24 cellular contexts compared by ENCODE assay signal in genomic region chr10:76550806-76551205, GRCh38.
DNase-seq lines count a peak whose midpoint lies in the region; ATAC-seq lines count a peak whose summit lies in the region.
"Had no signal": no experiment of that assay in that cellular context is flagged by ENCODE, and none has a peak within 500 bp of the region (broad histone marks: within the 10 kb centered on the region; RNA-seq: fewer than 3 reads in every experiment).

No MANE protein-coding gene starts in this region.

- H3K4me3 ChIP-seq in skeletal muscle cell (ENCODE audit: low read depth, low read length), result no peak overlapping the region
- H3K4me3 ChIP-seq: K562, left ventricle myocardium inferior, psoas muscle, testis had no signal

- H3K4me1 Mint-ChIP-seq in activated CD4-positive, alpha-beta memory T cell treated with anti-CD3 and anti-CD28 coated beads for 36 hours (ENCODE audit: low read depth), result no peaks in the 10 kb centered on the region
- H3K4me1 Mint-ChIP-seq: activated CD4-positive, alpha-beta T cell treated with anti-CD3 and anti-CD28 coated beads, Interleukin-2, amount 10 ng/mL, durations not matched to agents 7 days and 5 days; activated naive CD8-positive, alpha-beta T cell treated with anti-CD3 and anti-CD28 coated beads, Interleukin-2, amount 10 ng/mL, durations not matched to agents 7 days and 5 days; B cell; naive thymus-derived CD8-positive, alpha-beta T cell had no signal

- no peak overlapping the region for H3K4me3 Mint-ChIP-seq in activated CD4-positive, alpha-beta memory T cell treated with anti-CD3 and anti-CD28 coated beads for 36 hours
- H3K4me3 Mint-ChIP-seq: activated CD4-positive, alpha-beta T cell treated with anti-CD3 and anti-CD28 coated beads, Interleukin-2, amount 10 ng/mL, durations not matched to agents 7 days and 5 days; activated naive CD8-positive, alpha-beta T cell treated with anti-CD3 and anti-CD28 coated beads, Interleukin-2, amount 10 ng/mL, durations not matched to agents 7 days and 5 days; activated T-cell treated with anti-CD3 and anti-CD28 coated beads, Interleukin-2, amount 50 U/mL, for 24 hours; B cell; naive thymus-derived CD8-positive, alpha-beta T cell; T-helper 2 cell treated with Interferon-gamma antibody and Interleukin-4, amounts not matched to agents 5 μg/mL and 100 μg/mL, for 36 hours had no signal

- CTCF ChIA-PET in activated CD4-positive, alpha-beta memory T cell treated with anti-CD3 and anti-CD28 coated beads for 36 hours (lab: Charles Lee), result no interaction called here

- intact Hi-C loops in activated CD4-positive, alpha-beta memory T cell treated with anti-CD3 and anti-CD28 coated beads for 36 hours (cut with micrococcal nuclease), result no loop called here

- no peaks in the 10 kb centered on the region for H3K27me3 Mint-ChIP-seq in activated CD4-positive, alpha-beta memory T cell treated with anti-CD3 and anti-CD28 coated beads for 36 hours
- H3K27me3 Mint-ChIP-seq: activated CD4-positive, alpha-beta T cell treated with anti-CD3 and anti-CD28 coated beads, Interleukin-2, amount 10 ng/mL, durations not matched to agents 7 days and 5 days; activated naive CD8-positive, alpha-beta T cell treated with anti-CD3 and anti-CD28 coated beads, Interleukin-2, amount 10 ng/mL, durations not matched to agents 7 days and 5 days; B cell had no signal

- H3K9me3 Mint-ChIP-seq in activated CD4-positive, alpha-beta memory T cell treated with anti-CD3 and anti-CD28 coated beads for 36 hours, result peaks cover 2% of the 10 kb centered on the region
- H3K9me3 Mint-ChIP-seq: activated CD4-positive, alpha-beta T cell treated with anti-CD3 and anti-CD28 coated beads, Interleukin-2, amount 10 ng/mL, durations not matched to agents 7 days and 5 days; activated naive CD8-positive, alpha-beta T cell treated with anti-CD3 and anti-CD28 coated beads, Interleukin-2, amount 10 ng/mL, durations not matched to agents 7 days and 5 days; activated T-cell treated with anti-CD3 and anti-CD28 coated beads, Interleukin-2, amount 50 U/mL, for 24 hours; naive thymus-derived CD8-positive, alpha-beta T cell; T-helper 2 cell treated with Interferon-gamma antibody and Interleukin-4, amounts not matched to agents 5 μg/mL and 100 μg/mL, for 36 hours had no signal

- POLR2A ChIA-PET in activated CD4-positive, alpha-beta memory T cell treated with anti-CD3 and anti-CD28 coated beads for 36 hours (lab: Charles Lee), result no interaction called here

- no peak overlapping the region for H3K27ac Mint-ChIP-seq in activated CD4-positive, alpha-beta memory T cell treated with anti-CD3 and anti-CD28 coated beads for 36 hours
- H3K27ac Mint-ChIP-seq: activated CD4-positive, alpha-beta T cell treated with anti-CD3 and anti-CD28 coated beads, Interleukin-2, amount 10 ng/mL, durations not matched to agents 7 days and 5 days; activated naive CD8-positive, alpha-beta T cell treated with anti-CD3 and anti-CD28 coated beads, Interleukin-2, amount 10 ng/mL, durations not matched to agents 7 days and 5 days; activated T-cell treated with anti-CD3 and anti-CD28 coated beads, Interleukin-2, amount 50 U/mL, for 24 hours; B cell; naive thymus-derived CD8-positive, alpha-beta T cell; T-helper 2 cell treated with Interferon-gamma antibody and Interleukin-4, amounts not matched to agents 5 μg/mL and 100 μg/mL, for 36 hours had no signal

- no peaks in the 10 kb centered on the region for H3K36me3 Mint-ChIP-seq in activated CD4-positive, alpha-beta memory T cell treated with anti-CD3 and anti-CD28 coated beads for 36 hours
- H3K36me3 Mint-ChIP-seq: activated naive CD8-positive, alpha-beta T cell treated with anti-CD3 and anti-CD28 coated beads, Interleukin-2, amount 10 ng/mL, durations not matched to agents 7 days and 5 days; naive thymus-derived CD8-positive, alpha-beta T cell had no signal

- DNase-seq in ELF-1 (ENCODE audit: low read depth, low spot score), result peak; percentile 54
- DNase-seq in amniotic epithelial cell (ENCODE audit: low read depth), result peak; percentile 99
- DNase-seq in iPS-NIHi7 (ENCODE audit: extremely low spot score), result peak; percentile 16
- peak; percentile 47 for DNase-seq in skeletal muscle cell (ENCODE audit: low read depth)
- no peak for DNase-seq in activated CD4-positive, alpha-beta memory T cell treated with anti-CD3 and anti-CD28 coated beads for 36 hours
- no peak for DNase-seq in globus pallidus (ENCODE audit: low spot score)
- DNase-seq in putamen (ENCODE audit: low spot score), result no peak
- DNase-seq: activated CD4-positive, alpha-beta T cell treated with anti-CD3 and anti-CD28 coated beads, Interleukin-2, amount 10 ng/mL, durations not matched to agents 7 days and 5 days; activated naive CD8-positive, alpha-beta T cell treated with anti-CD3 and anti-CD28 coated beads, Interleukin-2, amount 10 ng/mL, durations not matched to agents 7 days and 5 days; activated T-cell treated with anti-CD3 and anti-CD28 coated beads, Interleukin-2, amount 50 U/mL, for 24 hours; GOT3; hypothalamus; left ventricle myocardium inferior; naive thymus-derived CD8-positive, alpha-beta T cell; NCI-H1417; NCI-H226; psoas muscle; Right ventricle myocardium superior; stimulated activated CD4-positive, alpha-beta T cell treated with anti-CD3 and anti-CD28 coated beads, Interleukin-2, amount 100 ng/mL, for 24 hours; testis had no signal

- ATAC-seq in GM18867 (IDR thresholded peaks at IDR 0.05; ENCODE audit: unreplicated experiment), result no peak
- ATAC-seq: K562; naive thymus-derived CD8-positive, alpha-beta T cell; psoas muscle had no signal

Comparison
In these comparisons a context has a peak if more than half of its experiments do, and no peak if none do; other contexts are left out.
1. DNase-seq: peak in ELF-1 (single experiment), amniotic epithelial cell (single experiment), iPS-NIHi7 (single experiment) and skeletal muscle cell (single experiment); none in activated CD4-positive, alpha-beta memory T cell treated with anti-CD3 and anti-CD28 coated beads for 36 hours (single experiment), globus pallidus (single experiment) and putamen (single experiment).